ENCODE assay signal across 8 cellular contexts in the genomic region with DNA sequence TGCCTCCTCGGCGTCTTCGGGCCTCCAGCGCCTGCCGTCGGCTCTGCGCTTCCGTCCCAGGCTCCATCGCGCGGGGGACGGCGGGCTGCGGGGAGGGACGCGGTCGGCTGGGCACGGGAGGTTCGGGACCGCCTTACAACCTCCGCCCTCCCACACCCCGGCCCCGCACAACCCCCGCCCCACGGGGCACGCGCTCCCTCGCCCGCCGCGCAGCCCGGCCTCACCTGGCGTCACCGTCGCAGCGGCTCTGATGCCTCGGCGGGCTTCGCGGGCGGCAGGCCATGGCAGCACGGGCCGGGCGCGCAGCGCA. TPM values are rescaled to one million over a fixed set of nuclear protein-coding genes. Genes with fewer than 3 reads are reported as not detected.
DNase-seq lines count a peak whose midpoint lies in the region; TF ChIP-seq lines count a peak whose summit lies in the region.

No MANE protein-coding gene starts in this region.

- peaks cover 68% of the 10 kb centered on the region for H3K4me1 Mint-ChIP-seq in activated naive CD4-positive, alpha-beta T cell treated with anti-CD3 and anti-CD28 coated beads for 36 hours (ENCODE audit: low read depth)

- no peak for TF ChIP-seq CTCF in parathyroid adenoma (IDR thresholded peaks at IDR 0.05)

- H3K36me3 ChIP-seq in SJCRH30: peaks cover 23% of the 10 kb centered on the region
- H3K36me3 ChIP-seq in parathyroid adenoma (ENCODE audit: control insufficient read depth, insufficient read depth, low read length): no peaks in the 10 kb centered on the region

- peak overlapping the region; percentile 78 for H2AFZ ChIP-seq in parathyroid adenoma

- peak overlapping the region; percentile 97 for H3K4me2 ChIP-seq in parathyroid adenoma (ENCODE audit: low read length)

- intact Hi-C loops in activated naive CD4-positive, alpha-beta T cell treated with anti-CD3 and anti-CD28 coated beads for 36 hours (cut with micrococcal nuclease): loop anchor here (1.0 to 5.0 kb wide), 11 partner anchors 9 to 551 kb away; partner anchors contain the start of genes CTBP1, FAM53A, HAUS3 and LETM1

- no peak for DNase-seq in activated naive CD4-positive, alpha-beta T cell treated with anti-CD3 and anti-CD28 coated beads for 36 hours
- no peak for DNase-seq in activated naive CD4-positive, alpha-beta T cell treated with Interleukin-2 at 50 U/mL for 16 hours
- DNase-seq in SJCRH30 (peak in 1 of 2 experiments; percentile 36), fibroblast of gingiva (ENCODE audit: low read depth) (peak; percentile 49), NCI-H1105 (lab: John Stamatoyannopoulos, UW) (no peak), NCI-H345 treated with DMSO at 0.1 percent for 48 hours (lab: John Stamatoyannopoulos, UW; ENCODE audit: unreplicated experiment) (no peak)
- DNase-seq in stimulated activated CD8-positive, alpha-beta memory T cell treated with anti-CD3 and anti-CD28 coated beads, Interleukin-4, amount 100 ng/mL, for 48 hours: no peak

- no peaks in the 10 kb centered on the region for H3K9me3 Mint-ChIP-seq in activated naive CD4-positive, alpha-beta T cell treated with anti-CD3 and anti-CD28 coated beads for 36 hours

- peak overlapping the region; percentile 66 for H3K4me3 ChIP-seq in SJCRH30
- H3K4me3 ChIP-seq in parathyroid adenoma (ENCODE audit: low read depth, low read length): peak overlapping the region; percentile 77

- H3K9me3 ChIP-seq in SJCRH30 (replicated peaks): no peaks in the 10 kb centered on the region
- H3K9me3 ChIP-seq in parathyroid adenoma (ENCODE audit: control insufficient read depth, low read length): no peaks in the 10 kb centered on the region

- peak overlapping the region; percentile 67 for H3K9ac ChIP-seq in parathyroid adenoma

- H3K27ac Mint-ChIP-seq in activated naive CD4-positive, alpha-beta T cell treated with anti-CD3 and anti-CD28 coated beads for 36 hours: no peak overlapping the region

- H3K4me1 ChIP-seq in SJCRH30 (peaks cover 9% of the 10 kb centered on the region; the same call in 1 of the 2 replicates), parathyroid adenoma (no peaks in the 10 kb centered on the region)

- H3K36me3 Mint-ChIP-seq in activated naive CD4-positive, alpha-beta T cell treated with anti-CD3 and anti-CD28 coated beads for 36 hours (ENCODE audit: low read depth): peaks cover 60% of the 10 kb centered on the region

- H3K27ac ChIP-seq in SJCRH30 (peak overlapping the region; percentile 95), parathyroid adenoma (peak overlapping the region; percentile 67)

- no peaks in the 10 kb centered on the region for H3K27me3 Mint-ChIP-seq in activated naive CD4-positive, alpha-beta T cell treated with anti-CD3 and anti-CD28 coated beads for 36 hours (ENCODE audit: low read depth)

- CTCF ChIA-PET in activated naive CD4-positive, alpha-beta T cell treated with anti-CD3 and anti-CD28 coated beads for 36 hours (lab: Charles Lee): interaction anchor here (1.3 to 7.3 kb wide), 2 partner anchors 9 to 17 kb away, joined by 3 to 77 read pairs; partner anchors contain the start of genes TACC3 and TMEM129

- H3K27me3 ChIP-seq in SJCRH30 (no peaks in the 10 kb centered on the region), parathyroid adenoma (ENCODE audit: control insufficient read depth, insufficient read depth, low read length) (no peaks in the 10 kb centered on the region)

- H3K79me2 ChIP-seq in parathyroid adenoma: peaks cover 9% of the 10 kb centered on the region

- peak overlapping the region; percentile 91 for H3K4me3 Mint-ChIP-seq in activated naive CD4-positive, alpha-beta T cell treated with anti-CD3 and anti-CD28 coated beads for 36 hours

RNA-seq across cellular contexts. Expression of gene SLBP, which starts 0.3 kb away (rescaled TPM):
- 10 to 100 TPM; 75.4 to 77.1 TPM for total RNA-seq in activated naive CD4-positive, alpha-beta T cell treated with anti-CD3 and anti-CD28 coated beads for 36 hours
- total RNA-seq in SJCRH30 (2014; rRNA removed; shearing (Covaris generic)): 177 and 183 TPM in 2 replicates

RNA-seq across cellular contexts. Expression of gene TMEM129, which starts 9.3 kb away (rescaled TPM):
- total RNA-seq in activated naive CD4-positive, alpha-beta T cell treated with anti-CD3 and anti-CD28 coated beads for 36 hours: 10 to 100 TPM; 19.0 to 19.8 TPM
- 15.5 and 18.6 TPM in 2 replicates for total RNA-seq in SJCRH30 (2014; rRNA removed; shearing (Covaris generic))

RNA-seq across cellular contexts. Expression of gene TACC3, which starts 9.5 kb away (rescaled TPM):
- total RNA-seq in activated naive CD4-positive, alpha-beta T cell treated with anti-CD3 and anti-CD28 coated beads for 36 hours: 100 to 1,000 TPM; 246 to 264 TPM
- 68.3 and 74.7 TPM in 2 replicates for total RNA-seq in SJCRH30 (2014; rRNA removed; shearing (Covaris generic))

RNA-seq across cellular contexts. Expression of gene FAM53A, which starts 27.7 kb away (rescaled TPM):
- total RNA-seq in activated naive CD4-positive, alpha-beta T cell treated with anti-CD3 and anti-CD28 coated beads for 36 hours: 1 to 10 TPM; 2.6 to 3.0 TPM
- 0.13 and 0.51 TPM in 2 replicates for total RNA-seq in SJCRH30 (2014; rRNA removed; shearing (Covaris generic))
